ENCODE assay signal across 9 cellular contexts in genomic region chr1:2300851-2301606, GRCh38.
DNase-seq lines count a peak whose midpoint lies in the region; ATAC-seq, FAIRE-seq and TF ChIP-seq lines count a peak whose summit lies in the region.
"Had no signal": no experiment of that assay in that cellular context is flagged by ENCODE, and none has a peak within 500 bp of the region (broad histone marks: within the 10 kb centered on the region; RNA-seq: fewer than 3 reads in every experiment).

No MANE protein-coding gene starts in this region.

- H2AFZ ChIP-seq in endothelial cell of umbilical vein (ENCODE audit: low read depth, low read length) (no peak overlapping the region), parathyroid adenoma (no peak overlapping the region)

- ATAC-seq in GM19467 (IDR thresholded peaks at IDR 0.05; ENCODE audit: unreplicated experiment): peak; percentile 46
- peak; percentile 72 for ATAC-seq in activated CD8-positive, alpha-beta T cell treated with anti-CD3 and anti-CD28 coated beads, Interleukin-2, amount 10 ng/mL, durations not matched to agents 7 days and 5 days

- H3K9me1 ChIP-seq in endothelial cell of umbilical vein (replicated peaks; ENCODE audit: control insufficient read depth, extremely low read depth, insufficient read depth, low read length): no peaks in the 10 kb centered on the region

- H3K9me3 ChIP-seq in endothelial cell of umbilical vein (replicated peaks; ENCODE audit: control insufficient read depth, insufficient read depth, low read length) (no peaks in the 10 kb centered on the region), parathyroid adenoma (ENCODE audit: control insufficient read depth, low read length) (no peaks in the 10 kb centered on the region), tibial artery (no peaks in the 10 kb centered on the region)

- CTCF ChIA-PET in activated CD8-positive, alpha-beta T cell treated with anti-CD3 and anti-CD28 coated beads, Interleukin-2, amount 10 ng/mL, durations not matched to agents 7 days and 5 days (lab: Charles Lee): interaction anchor here (0.8 to 2.9 kb wide), 5 partner anchors 11 to 106 kb away, joined by 3 to 19 read pairs (median 13); partner anchors contain the start of gene FAAP20
- CTCF ChIA-PET in endothelial cell of umbilical vein (lab: Charles Lee): interaction anchor here (0.9 to 2.0 kb wide), 9 partner anchors 9 to 127 kb away, joined by 3 to 10 read pairs (median 6); partner anchors contain the start of gene FAAP20

- H3K4me3 ChIP-seq in endothelial cell of umbilical vein (replicated peaks in 1 of 3; ENCODE audit: insufficient read depth in 1 of 3, low read depth in 1 of 3, low read length in 3 of 3) (no peak overlapping the region), parathyroid adenoma (ENCODE audit: low read depth, low read length) (no peak overlapping the region), tibial artery (peak overlapping the region; percentile 22 to 41)

- intact Hi-C loops in endothelial cell of umbilical vein (cut with micrococcal nuclease): loop anchor here (1.0 to 2.0 kb wide), 4 partner anchors 11 to 70 kb away; no protein-coding TSS in a partner anchor
- intact Hi-C loops in tibial artery (cut with DNase I; ENCODE audit: low total_unique reads): no loop called here

- H4K20me1 ChIP-seq in endothelial cell of umbilical vein (replicated peaks; ENCODE audit: control insufficient read depth, extremely low read depth, insufficient read depth, low read length): no peaks in the 10 kb centered on the region

- H3K36me3 ChIP-seq in endothelial cell of umbilical vein (ENCODE audit: control insufficient read depth in 2 of 2, extremely low read depth in 1 of 2, insufficient read depth in 2 of 2, low read length in 2 of 2) (peaks cover 7 to 21% of the 10 kb centered on the region in 2 experiments), parathyroid adenoma (ENCODE audit: control insufficient read depth, insufficient read depth, low read length) (no peaks in the 10 kb centered on the region), tibial artery (peaks cover 28 to 46% (median 33%) of the 10 kb centered on the region in 3 donors)

- BruUV-seq in endothelial cell of umbilical vein (replicated peaks; lab: Mats Ljungman, UMichigan): no TSS peak

- peak overlapping the region; percentile 55 for H3K4me2 ChIP-seq in endothelial cell of umbilical vein (ENCODE audit: insufficient read depth, low read length)
- H3K4me2 ChIP-seq in parathyroid adenoma (ENCODE audit: low read length): peak overlapping the region; percentile 2

- peak overlapping the region; percentile 73 for H3K4me3 Mint-ChIP-seq in activated CD8-positive, alpha-beta T cell treated with anti-CD3 and anti-CD28 coated beads, Interleukin-2, amount 10 ng/mL, durations not matched to agents 7 days and 5 days

- peaks cover 59% of the 10 kb centered on the region for H3K4me1 Mint-ChIP-seq in activated CD8-positive, alpha-beta T cell treated with anti-CD3 and anti-CD28 coated beads, Interleukin-2, amount 10 ng/mL, durations not matched to agents 7 days and 5 days (ENCODE audit: low read depth)

- H3K27ac ChIP-seq in endothelial cell of umbilical vein (ENCODE audit: insufficient read depth, low read depth, low read length): peak overlapping the region; percentile 83
- H3K27ac ChIP-seq in parathyroid adenoma: peak overlapping the region; percentile 66
- peak overlapping the region; percentile 73 to 74 for H3K27ac ChIP-seq in tibial artery
- H3K27ac ChIP-seq: C4-2B had no signal

- H3K27me3 Mint-ChIP-seq in activated CD8-positive, alpha-beta T cell treated with anti-CD3 and anti-CD28 coated beads, Interleukin-2, amount 10 ng/mL, durations not matched to agents 7 days and 5 days (ENCODE audit: low read depth): no peaks in the 10 kb centered on the region

- peak; percentile 21 for TF ChIP-seq POLR2A in endothelial cell of umbilical vein (IDR thresholded peaks at IDR 0.05; ENCODE audit: low read depth, low read length)

- peaks cover 30% of the 10 kb centered on the region for H3K36me3 Mint-ChIP-seq in activated CD8-positive, alpha-beta T cell treated with anti-CD3 and anti-CD28 coated beads, Interleukin-2, amount 10 ng/mL, durations not matched to agents 7 days and 5 days (ENCODE audit: low read depth)

- DNase-seq in AML-193 (lab: John Stamatoyannopoulos, UW) (peak; percentile 81 to 86), HUDEP-2 (lab: John Stamatoyannopoulos, UW; ENCODE audit: unreplicated experiment in 76 of 76) (peak in 54 of 76 experiments; percentile 7 to 72 (median 43)), endothelial cell of umbilical vein (ENCODE audit: low read depth, low spot score) (peak; percentile 62), tibial artery (peak; percentile 90 to 92), H4 (ENCODE audit: low spot score) (no peak)
- DNase-seq in activated CD8-positive, alpha-beta T cell treated with anti-CD3 and anti-CD28 coated beads, Interleukin-2, amount 10 ng/mL, durations not matched to agents 7 days and 5 days: peak; percentile 94

- peaks cover 27% of the 10 kb centered on the region for H3K4me1 ChIP-seq in endothelial cell of umbilical vein (ENCODE audit: control insufficient read depth, extremely low read depth, insufficient read depth, low read length)
- no peaks in the 10 kb centered on the region for H3K4me1 ChIP-seq in parathyroid adenoma
- H3K4me1 ChIP-seq in tibial artery: peaks cover 13 to 68% (median 59%) of the 10 kb centered on the region in 4 donors

- dilution Hi-C loops in endothelial cell of umbilical vein (cut with MboI; ENCODE audit: extremely low pct_ligation_motif_present, low sequenced_read_pairs): loop anchor here (10.0 kb wide), 1 partner anchor 86 kb away; no protein-coding TSS in a partner anchor

- FAIRE-seq in endothelial cell of umbilical vein (lab: Jason Lieb, UNC): peak; percentile 93

- POLR2A ChIA-PET in activated CD8-positive, alpha-beta T cell treated with anti-CD3 and anti-CD28 coated beads, Interleukin-2, amount 10 ng/mL, durations not matched to agents 7 days and 5 days (lab: Charles Lee): interaction anchor here (0.8 to 4.3 kb wide), 8 partner anchors 10 to 106 kb away, joined by 3 to 45 read pairs (median 6); partner anchors contain the start of genes FAAP20 and SKI
- POLR2A ChIA-PET in endothelial cell of umbilical vein (lab: Charles Lee): interaction anchor here (0.8 to 1.2 kb wide), 2 partner anchors 11 to 72 kb away, joined by 3 to 5 read pairs; no protein-coding TSS in a partner anchor

- TF ChIP-seq CTCF in endothelial cell of umbilical vein (IDR thresholded peaks at IDR 0.05; ENCODE audit: extremely low read depth in 1 of 2, insufficient read depth in 1 of 2, low read depth in 1 of 2, low read length in 2 of 2): no peak
- no peak for TF ChIP-seq CTCF in parathyroid adenoma (IDR thresholded peaks at IDR 0.05)
- no peak for TF ChIP-seq CTCF in tibial artery (IDR thresholded peaks at IDR 0.05)

- no peaks in the 10 kb centered on the region for H3K9me3 Mint-ChIP-seq in activated CD8-positive, alpha-beta T cell treated with anti-CD3 and anti-CD28 coated beads, Interleukin-2, amount 10 ng/mL, durations not matched to agents 7 days and 5 days (ENCODE audit: insufficient read depth)

- H3K27me3 ChIP-seq in endothelial cell of umbilical vein (ENCODE audit: control insufficient read depth in 2 of 2, insufficient read depth in 2 of 2, low read length in 2 of 2): no peaks in the 10 kb centered on the region
- no peaks in the 10 kb centered on the region for H3K27me3 ChIP-seq in parathyroid adenoma (ENCODE audit: control insufficient read depth, insufficient read depth, low read length)
- H3K27me3 ChIP-seq in tibial artery: no peaks in the 10 kb centered on the region

- H3K79me2 ChIP-seq in endothelial cell of umbilical vein (ENCODE audit: control insufficient read depth, insufficient read depth, low read length): peaks cover 67% of the 10 kb centered on the region
- H3K79me2 ChIP-seq in parathyroid adenoma: peaks cover 7% of the 10 kb centered on the region

- H3K27ac Mint-ChIP-seq in activated CD8-positive, alpha-beta T cell treated with anti-CD3 and anti-CD28 coated beads, Interleukin-2, amount 10 ng/mL, durations not matched to agents 7 days and 5 days: peak overlapping the region; percentile 99

- H3K9ac ChIP-seq in endothelial cell of umbilical vein (replicated peaks; ENCODE audit: extremely low read depth, insufficient read depth, low read length): peak overlapping the region; percentile 63
- H3K9ac ChIP-seq in parathyroid adenoma: no peak overlapping the region

TF ChIP-seq in endothelial cell of umbilical vein, 7 proteins besides CTCF, POLR2A, EP300 and RAD21:
- TF ChIP-seq JUN (IDR thresholded peaks at IDR 0.05; ENCODE audit: borderline replicate concordance, insufficient read depth, insufficient read length, low read depth): no peak
- TF ChIP-seq POLR2AphosphoS5 (IDR thresholded peaks at IDR 0.05; ENCODE audit: insufficient read depth, low read depth, low read length): peak; percentile 22
- TF ChIP-seq FOS (IDR thresholded peaks at IDR 0.05; ENCODE audit: borderline replicate concordance, insufficient read depth, low read length): peak; percentile 60

Comparison
In these comparisons a context has a peak if more than half of its experiments do, and no peak if none do; other contexts are left out.
1. H3K4me3 ChIP-seq: peak in tibial artery (2 of 2); none in endothelial cell of umbilical vein (0 of 3) and parathyroid adenoma (single experiment).
2. Peak in every context shown above with its lines, with median percentiles within 50 percentile points of each other: H3K27ac ChIP-seq.